Comparison of ENCODE assay signal across 7 cellular contexts in the genomic region with DNA sequence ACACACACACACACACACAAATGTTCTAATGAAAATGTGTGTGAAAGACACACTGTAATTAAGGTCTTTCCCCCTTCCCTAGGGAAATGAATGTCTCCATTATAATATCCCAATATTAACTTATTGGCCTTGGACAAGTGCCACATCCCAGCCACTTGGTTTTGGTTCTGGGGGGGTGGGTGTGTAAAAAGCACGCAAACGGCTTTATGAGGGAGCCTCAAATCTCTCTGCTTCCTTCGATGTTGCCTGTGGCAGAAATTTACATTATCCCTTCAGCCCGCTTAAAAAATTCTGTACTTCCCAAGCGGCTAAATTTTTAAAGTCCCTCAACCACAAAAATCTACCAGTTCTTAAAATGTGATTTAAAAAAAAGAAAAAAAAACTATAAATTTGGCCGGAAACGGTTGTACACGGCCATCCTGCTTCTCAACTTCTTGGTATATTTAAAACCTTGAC. TPM values are rescaled to one million over a fixed set of nuclear protein-coding genes. Genes with fewer than 3 reads are reported as not detected.
DNase-seq lines count a peak whose midpoint lies in the region; ATAC-seq and TF ChIP-seq lines count a peak whose summit lies in the region.

No MANE protein-coding gene starts in this region.

- H2AFZ ChIP-seq in smooth muscle cell (ENCODE audit: low read depth), result peak overlapping the region; percentile 95

- POLR2A ChIA-PET in HEK293 (lab: Yijun Ruan, JAX), result interaction anchor here (1.1 kb wide), 1 partner anchor 50 kb away, joined by 5 read pairs; no protein-coding TSS in a partner anchor

- CTCF ChIA-PET in HEK293 (lab: Yijun Ruan, JAX), result interaction anchor here (4.0 kb wide), 1 partner anchor 24 kb away, joined by 53 read pairs; no protein-coding TSS in a partner anchor

- 25% methylated on average over 8 of the region's 8 CpGs for WGBS in smooth muscle cell (ENCODE audit: low lambda C conversion rate)

- peak overlapping the region; percentile 47 for H3K9ac ChIP-seq in smooth muscle cell (ENCODE audit: low read depth)

- peak overlapping the region; percentile 86 for H3K4me2 ChIP-seq in smooth muscle cell

- peaks cover 3% of the 10 kb centered on the region for H3F3A ChIP-seq in smooth muscle cell (ENCODE audit: low read depth)

- ATAC-seq in HG02642 (IDR thresholded peaks at IDR 0.05; ENCODE audit: poor library complexity, unreplicated experiment), result no peak

- no peaks in the 10 kb centered on the region for H3K79me2 ChIP-seq in smooth muscle cell (ENCODE audit: low read depth)

- H3K27ac ChIP-seq in HEK293 (ENCODE audit: extremely low read depth, low read depth, low read length) (no peak overlapping the region), SJSA1 (peak overlapping the region; percentile 54), smooth muscle cell (ENCODE audit: low read depth) (peak overlapping the region; percentile 42)

- DNase-seq in SJSA1 (ENCODE audit: low read depth in 1 of 2, low spot score in 2 of 2), result no peak
- no peak for DNase-seq in fibroblast of the aortic adventitia (ENCODE audit: low read depth)
- DNase-seq in smooth muscle cell (lab: John Stamatoyannopoulos, UW; ENCODE audit: unreplicated experiment), result no peak
- DNase-seq in OCI-M1 (lab: John Stamatoyannopoulos, UW), result no peak
- no peak for DNase-seq in amygdala (lab: John Stamatoyannopoulos, UW)

- H3K4me3 ChIP-seq in HEK293 (ENCODE audit: low read depth, low read length) (peak overlapping the region; percentile 40), SJSA1 (peak overlapping the region; percentile 50), fibroblast of the aortic adventitia (ENCODE audit: low read depth, low read length) (peak overlapping the region; percentile 54), smooth muscle cell (peak overlapping the region; percentile 66)

- TF ChIP-seq CTCF in HEK293 (tag by site-specific recombination; IDR thresholded peaks at IDR 0.05) (no peak), fibroblast of the aortic adventitia (IDR thresholded peaks at IDR 0.05; ENCODE audit: insufficient read depth, low read length) (no peak), smooth muscle cell (IDR thresholded peaks at IDR 0.05; ENCODE audit: borderline replicate concordance, insufficient read depth, poor library complexity, severe bottlenecking) (no peak)

- H4K20me1 ChIP-seq in smooth muscle cell (ENCODE audit: low read depth), result no peaks in the 10 kb centered on the region

- no peaks in the 10 kb centered on the region for H3K9me3 ChIP-seq in HEK293 (ENCODE audit: control insufficient read depth, insufficient read depth, low read depth, low read length)
- no peaks in the 10 kb centered on the region for H3K9me3 ChIP-seq in SJSA1 (replicated peaks)
- no peaks in the 10 kb centered on the region for H3K9me3 ChIP-seq in smooth muscle cell (replicated peaks; ENCODE audit: low read depth)

- H3K36me3 ChIP-seq in HEK293 (ENCODE audit: control insufficient read depth in 2 of 2, insufficient read depth in 1 of 2, low read length in 2 of 2) (no peaks in the 10 kb centered on the region), SJSA1 (no peaks in the 10 kb centered on the region), smooth muscle cell (ENCODE audit: low read depth) (no peaks in the 10 kb centered on the region)

- peaks cover 8% of the 10 kb centered on the region; the same call in 1 of the 2 replicates for H3K4me1 ChIP-seq in HEK293 (ENCODE audit: control insufficient read depth, insufficient read depth, low read length)
- H3K4me1 ChIP-seq in SJSA1 (replicated peaks), result peaks cover 33% of the 10 kb centered on the region
- peaks cover 11% of the 10 kb centered on the region for H3K4me1 ChIP-seq in smooth muscle cell (ENCODE audit: low read depth)

- H3K27me3 ChIP-seq in SJSA1 (replicated peaks) (no peaks in the 10 kb centered on the region), smooth muscle cell (ENCODE audit: low read depth) (no peaks in the 10 kb centered on the region)

TF ChIP-seq in HEK293, 187 proteins besides CTCF, POLR2A, EP300 and RAD21 (continues in another document):
- TF ChIP-seq ZNF561 (tag by site-specific recombination; IDR thresholded peaks at IDR 0.05; ENCODE audit: borderline replicate concordance) (no peak), ZBTB17 (tag by site-specific recombination; IDR thresholded peaks at IDR 0.05) (no peak), MYNN (tag by site-specific recombination; IDR thresholded peaks at IDR 0.05; ENCODE audit: borderline replicate concordance) (no peak), ZNF768 (tag by site-specific recombination; IDR thresholded peaks at IDR 0.05) (no peak), ZNF146 (tag by site-specific recombination; IDR thresholded peaks at IDR 0.05) (no peak), ZNF571 (tag by site-specific recombination; IDR thresholded peaks at IDR 0.05) (no peak), SCRT1 (tag by site-specific recombination; IDR thresholded peaks at IDR 0.05; ENCODE audit: borderline replicate concordance) (no peak), GLIS1 (tag by site-specific recombination; IDR thresholded peaks at IDR 0.05) (no peak), TCF7L2 (IDR thresholded peaks at IDR 0.05; ENCODE audit: borderline replicate concordance, low read depth, low read length) (no peak), ZNF394 (tag by site-specific recombination; IDR thresholded peaks at IDR 0.05; ENCODE audit: borderline replicate concordance) (no peak), ZNF558 (tag by site-specific recombination; IDR thresholded peaks at IDR 0.05) (no peak), ZNF266 (tag by site-specific recombination; IDR thresholded peaks at IDR 0.05; ENCODE audit: low read depth) (no peak)
- TF ChIP-seq, protein P1, sequence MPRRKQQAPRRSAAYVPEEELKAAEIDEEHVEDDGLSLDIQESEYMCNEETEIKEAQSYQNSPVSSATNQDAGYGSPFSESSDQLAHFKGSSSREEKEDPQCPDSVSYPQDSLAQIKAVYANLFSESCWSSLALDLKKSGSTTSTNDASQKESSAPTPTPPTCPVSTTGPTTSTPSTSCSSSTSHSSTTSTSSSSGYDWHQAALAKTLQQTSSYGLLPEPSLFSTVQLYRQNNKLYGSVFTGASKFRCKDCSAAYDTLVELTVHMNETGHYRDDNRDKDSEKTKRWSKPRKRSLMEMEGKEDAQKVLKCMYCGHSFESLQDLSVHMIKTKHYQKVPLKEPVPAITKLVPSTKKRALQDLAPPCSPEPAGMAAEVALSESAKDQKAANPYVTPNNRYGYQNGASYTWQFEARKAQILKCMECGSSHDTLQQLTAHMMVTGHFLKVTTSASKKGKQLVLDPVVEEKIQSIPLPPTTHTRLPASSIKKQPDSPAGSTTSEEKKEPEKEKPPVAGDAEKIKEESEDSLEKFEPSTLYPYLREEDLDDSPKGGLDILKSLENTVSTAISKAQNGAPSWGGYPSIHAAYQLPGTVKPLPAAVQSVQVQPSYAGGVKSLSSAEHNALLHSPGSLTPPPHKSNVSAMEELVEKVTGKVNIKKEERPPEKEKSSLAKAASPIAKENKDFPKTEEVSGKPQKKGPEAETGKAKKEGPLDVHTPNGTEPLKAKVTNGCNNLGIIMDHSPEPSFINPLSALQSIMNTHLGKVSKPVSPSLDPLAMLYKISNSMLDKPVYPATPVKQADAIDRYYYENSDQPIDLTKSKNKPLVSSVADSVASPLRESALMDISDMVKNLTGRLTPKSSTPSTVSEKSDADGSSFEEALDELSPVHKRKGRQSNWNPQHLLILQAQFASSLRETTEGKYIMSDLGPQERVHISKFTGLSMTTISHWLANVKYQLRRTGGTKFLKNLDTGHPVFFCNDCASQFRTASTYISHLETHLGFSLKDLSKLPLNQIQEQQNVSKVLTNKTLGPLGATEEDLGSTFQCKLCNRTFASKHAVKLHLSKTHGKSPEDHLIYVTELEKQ (tag by site-specific recombination; IDR thresholded peaks at IDR 0.05; ENCODE audit: borderline replicate concordance), result no peak
- TF ChIP-seq, protein P2, sequence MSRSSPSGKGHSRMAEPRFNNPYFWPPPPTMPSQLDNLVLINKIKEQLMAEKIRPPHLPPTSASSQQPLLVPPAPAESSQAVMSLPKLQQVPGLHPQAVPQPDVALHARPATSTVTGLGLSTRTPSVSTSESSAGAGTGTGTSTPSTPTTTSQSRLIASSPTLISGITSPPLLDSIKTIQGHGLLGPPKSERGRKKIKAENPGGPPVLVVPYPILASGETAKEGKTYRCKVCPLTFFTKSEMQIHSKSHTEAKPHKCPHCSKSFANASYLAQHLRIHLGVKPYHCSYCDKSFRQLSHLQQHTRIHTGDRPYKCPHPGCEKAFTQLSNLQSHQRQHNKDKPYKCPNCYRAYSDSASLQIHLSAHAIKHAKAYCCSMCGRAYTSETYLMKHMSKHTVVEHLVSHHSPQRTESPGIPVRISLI (tag by site-specific recombination; IDR thresholded peaks at IDR 0.05), result peak; percentile 92

RNA-seq across cellular contexts. Expression of a gene that starts 0.4 kb away (rescaled TPM):
- total RNA-seq in SJSA1 (2014; rRNA removed; shearing (Covaris generic)), result 3.2 and 6.5 TPM in 2 replicates
- total RNA-seq in fibroblast of the aortic adventitia (ENCODE audit: low replicate concordance), result 7.0 and 8.1 TPM in 2 replicates
- total RNA-seq in smooth muscle cell, result 10.2 and 11.9 TPM in 2 replicates
- 6.7 and 8.4 TPM in 2 replicates for polyA plus RNA-seq in smooth muscle cell

RNA-seq across cellular contexts. Expression of a gene that starts 25.2 kb away (rescaled TPM):
- 226 and 255 TPM in 2 replicates for total RNA-seq in SJSA1 (2014; rRNA removed; shearing (Covaris generic))
- total RNA-seq in fibroblast of the aortic adventitia (ENCODE audit: low replicate concordance) (164 and 176 TPM in 2 replicates), smooth muscle cell (161 and 183 TPM in 2 replicates)
- polyA plus RNA-seq in smooth muscle cell, result 372 and 374 TPM in 2 replicates

RNA-seq across cellular contexts. Expression of a gene that starts 27.2 kb away (rescaled TPM):
- 116 and 125 TPM in 2 replicates for total RNA-seq in SJSA1 (2014; rRNA removed; shearing (Covaris generic))
- total RNA-seq in fibroblast of the aortic adventitia (ENCODE audit: low replicate concordance), result 14.6 and 47.6 TPM in 2 replicates
- total RNA-seq in smooth muscle cell, result 20.7 and 21.2 TPM in 2 replicates
- 19.8 and 23.8 TPM in 2 replicates for polyA plus RNA-seq in smooth muscle cell

RNA-seq across cellular contexts. Expression of a gene that starts 32.5 kb away (rescaled TPM):
- not detected in 2 replicates for total RNA-seq in SJSA1 (2014; rRNA removed; shearing (Covaris generic))
- total RNA-seq in fibroblast of the aortic adventitia (ENCODE audit: low replicate concordance) (not detected in 2 replicates), smooth muscle cell (not detected in 2 replicates)
- not detected in 2 replicates for polyA plus RNA-seq in smooth muscle cell

RNA-seq across cellular contexts. Expression of a gene that starts 47.8 kb away (rescaled TPM):
- total RNA-seq in SJSA1 (2014; rRNA removed; shearing (Covaris generic)), result 4.8 and 9.1 TPM in 2 replicates
- total RNA-seq in fibroblast of the aortic adventitia (ENCODE audit: low replicate concordance), result 2.4 and 3.7 TPM in 2 replicates
- total RNA-seq in smooth muscle cell, result 3.6 and 5.5 TPM in 2 replicates
- 6.9 and 8.0 TPM in 2 replicates for polyA plus RNA-seq in smooth muscle cell
